1 cellular context compared by ENCODE assay signal in the genomic region with DNA sequence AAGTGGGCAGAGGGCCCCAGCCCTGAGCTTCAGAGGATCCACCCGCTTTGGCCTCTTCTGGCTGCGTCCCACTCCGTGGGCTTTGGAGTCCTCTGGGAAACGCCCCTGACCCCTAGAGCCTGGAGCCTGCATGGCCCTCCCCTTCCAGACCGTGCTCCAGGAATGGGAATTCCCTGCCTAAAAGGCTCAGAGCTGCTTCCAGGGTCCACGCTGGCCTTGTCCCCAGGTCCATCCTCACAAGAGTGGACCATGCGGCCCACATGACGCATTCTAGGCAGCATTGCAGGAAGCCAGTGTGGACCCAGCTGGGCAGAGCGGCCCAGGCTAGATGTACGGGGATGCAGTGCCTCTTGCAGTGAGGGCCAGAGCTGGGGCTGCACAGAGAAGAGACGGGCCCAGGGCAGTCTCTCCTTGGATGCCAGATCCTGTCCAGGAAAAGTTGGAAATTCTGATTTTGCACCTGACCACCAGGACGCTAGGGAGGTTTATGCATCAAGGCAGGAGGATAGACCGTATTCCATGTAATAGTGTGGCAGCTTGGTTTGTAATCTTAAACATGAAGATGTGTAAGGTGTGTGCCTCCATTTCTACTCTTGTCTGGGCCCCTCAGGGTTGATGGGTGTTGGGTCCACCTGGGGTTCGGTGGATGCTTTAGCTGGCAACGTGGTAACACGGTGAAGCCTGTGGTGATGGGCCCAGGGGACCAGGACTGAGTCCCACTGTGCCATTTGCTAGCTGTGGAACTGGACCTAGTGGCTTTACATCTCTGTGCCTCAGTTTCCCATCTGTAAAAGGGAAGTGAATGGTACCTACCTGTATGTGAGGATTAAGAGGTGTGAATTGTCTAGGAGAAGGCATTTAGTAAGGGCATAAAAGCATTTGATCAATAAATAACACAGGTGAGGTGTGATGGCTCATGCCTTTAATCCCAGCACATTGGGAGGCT.
TF ChIP-seq lines count a peak whose summit lies in the region.

No MANE protein-coding gene starts in this region.

TF ChIP-seq in GM23338, 12 proteins besides CTCF, POLR2A, EP300 and RAD21 (continued from another document):
- TF ChIP-seq EZH2phosphoT487 (IDR thresholded peaks at IDR 0.05; ENCODE audit: unreplicated experiment) (no peak), JUNB (IDR thresholded peaks at IDR 0.05; ENCODE audit: unreplicated experiment) (no peak)
TF ChIP-seq in GM23338: peak in this region for 0.
